ENCODE assay signal across 21 cellular contexts in genomic region chr6:168030218-168030693, GRCh38. TPM values are rescaled to one million over a fixed set of nuclear protein-coding genes. Genes with fewer than 3 reads are reported as not detected.
DNase-seq lines count a peak whose midpoint lies in the region; ATAC-seq, FAIRE-seq and TF ChIP-seq lines count a peak whose summit lies in the region.
"Had no signal": no experiment of that assay in that cellular context is flagged by ENCODE, and none has a peak within 500 bp of the region (broad histone marks: within the 10 kb centered on the region; RNA-seq: fewer than 3 reads in every experiment).

No MANE protein-coding gene starts in this region.

- peaks cover 17% of the 10 kb centered on the region for H3K4me1 Mint-ChIP-seq in endothelial cell (ENCODE audit: unreplicated experiment)

- H3K4me2 ChIP-seq in BLaER1 = peak overlapping the region; percentile 72
- peak overlapping the region; percentile 76 to 91 (median 82) for H3K4me2 ChIP-seq in BLaER1 treated with 17β-estradiol and CSF1 and Interleukin-3, amounts not matched to agents 10 nM and 100 nM
- no peak overlapping the region for H3K4me2 ChIP-seq in K562 (ENCODE audit: insufficient read depth, low read length)

- H3K27me3 Mint-ChIP-seq in endothelial cell (ENCODE audit: unreplicated experiment) = peaks cover 5% of the 10 kb centered on the region

- CTCF ChIA-PET in K562 (lab: Yijun Ruan, JAX; ENCODE audit: low intra/inter-chr PET ratio) = no interaction called here

- in situ Hi-C loops in K562 (cut with MboI) (no loop called here), gastrocnemius medialis (cut with MboI; ENCODE audit: low sequenced_read_pairs in 4 of 4) (no loop called here), HAP-1 (cut with MboI; ENCODE audit: low sequenced_read_pairs) (no loop called here)

- no peak overlapping the region for H3K4me3 Mint-ChIP-seq in endothelial cell (ENCODE audit: unreplicated experiment)
- H3K4me3 Mint-ChIP-seq: CD4-positive, alpha-beta memory T cell; H9 had no signal

- POLR2A ChIA-PET in K562 (lab: Yijun Ruan, JAX) = interaction anchor here (1.1 kb wide), 1 partner anchor 515 kb away, joined by 3 read pairs; no protein-coding TSS in a partner anchor

- H4K20me1 ChIP-seq in BLaER1 (no peaks in the 10 kb centered on the region), K562 (replicated peaks; ENCODE audit: control insufficient read depth, insufficient read depth, low read length) (no peaks in the 10 kb centered on the region)
- no peaks in the 10 kb centered on the region for H4K20me1 ChIP-seq in BLaER1 treated with 17β-estradiol and CSF1 and Interleukin-3, amounts not matched to agents 10 nM and 100 nM

- no peaks in the 10 kb centered on the region for H3K36me3 Mint-ChIP-seq in endothelial cell (ENCODE audit: low read depth, unreplicated experiment)
- H3K36me3 Mint-ChIP-seq: CD4-positive, alpha-beta memory T cell had no signal

- H3K27ac Mint-ChIP-seq in endothelial cell (ENCODE audit: unreplicated experiment) = no peak overlapping the region
- H3K27ac Mint-ChIP-seq: CD4-positive, alpha-beta memory T cell; H9 had no signal

- TF ChIP-seq POLR2A in K562 (conservative IDR thresholded peaks at IDR 0.05) = no peak
- TF ChIP-seq POLR2A in gastrocnemius medialis (IDR thresholded peaks at IDR 0.05) = no peak

- H3K27me3 ChIP-seq in BLaER1 (no peaks in the 10 kb centered on the region), K562 (ENCODE audit: control insufficient read depth in 2 of 2, insufficient read depth in 2 of 2, low read length in 2 of 2) (peaks cover 28 to 56% of the 10 kb centered on the region in 2 experiments), gastrocnemius medialis (no peaks in the 10 kb centered on the region), HAP-1 (ENCODE audit: low read depth) (no peaks in the 10 kb centered on the region)
- no peaks in the 10 kb centered on the region for H3K27me3 ChIP-seq in BLaER1 treated with 17β-estradiol and CSF1 and Interleukin-3, amounts not matched to agents 10 nM and 100 nM

- no peaks in the 10 kb centered on the region for H3K79me2 ChIP-seq in K562 (ENCODE audit: control insufficient read depth, insufficient read depth, low read length)

- FAIRE-seq in K562 (lab: Jason Lieb, UNC) = no peak
- FAIRE-seq: GM12891 had no signal

- no peaks in the 10 kb centered on the region for H3K9me1 ChIP-seq in K562 (ENCODE audit: control insufficient read depth, insufficient read depth, low read length)

- TF ChIP-seq CTCF in K562 (IDR thresholded peaks at IDR 0.05 in 2 of 3, conservative IDR thresholded peaks at IDR 0.05 in 1 of 3; ENCODE audit: insufficient read depth in 2 of 3, low read depth in 1 of 3, low read length in 3 of 3) (no peak), gastrocnemius medialis (IDR thresholded peaks at IDR 0.05 in 4 of 5, conservative IDR thresholded peaks at IDR 0.05 in 1 of 5) (no peak), endothelial cell (IDR thresholded peaks at IDR 0.05; ENCODE audit: unreplicated experiment) (no peak)

- WGBS in K562 (ENCODE audit: insufficient coverage, low coverage, missing lambda C conversion rate) = 18% methylated on average over 3 of the region's 4 CpGs

- BruUV-seq in K562 (replicated peaks; lab: Mats Ljungman, UMichigan) = no TSS peak

- no peak overlapping the region for H2AFZ ChIP-seq in K562 (ENCODE audit: low read depth, low read length)

- no peaks in the 10 kb centered on the region for H3K9me3 Mint-ChIP-seq in endothelial cell (ENCODE audit: unreplicated experiment)

- H3K9ac ChIP-seq in BLaER1 (peak overlapping the region; percentile 30; the same call in 1 of the 2 replicates), K562 (ENCODE audit: insufficient read depth in 1 of 2, low read depth in 2 of 2, low read length in 2 of 2) (no peak overlapping the region)
- peak overlapping the region in 7 of 11 experiments; percentile 31 to 64 (median 44); a peak in 10 of 22 replicates for H3K9ac ChIP-seq in BLaER1 treated with 17β-estradiol and CSF1 and Interleukin-3, amounts not matched to agents 10 nM and 100 nM

- TF ChIP-seq RAD21 in K562 (CRISPR knock-in tag; conservative IDR thresholded peaks at IDR 0.05 in 1 of 2, IDR thresholded peaks at IDR 0.05 in 1 of 2) = no peak

- H3K36me3 ChIP-seq in BLaER1 (no peaks in the 10 kb centered on the region), K562 (ENCODE audit: control insufficient read depth, insufficient read depth, low read length) (no peaks in the 10 kb centered on the region), gastrocnemius medialis (no peaks in the 10 kb centered on the region), HAP-1 (replicated peaks) (no peaks in the 10 kb centered on the region)
- peaks cover 0 to 10% (median 0%) of the 10 kb centered on the region in 11 experiments; a peak in 3 of 22 replicates for H3K36me3 ChIP-seq in BLaER1 treated with 17β-estradiol and CSF1 and Interleukin-3, amounts not matched to agents 10 nM and 100 nM

- H3K9me3 ChIP-seq in BLaER1 (peaks cover 18% of the 10 kb centered on the region), K562 (replicated peaks; ENCODE audit: control insufficient read depth, insufficient read depth, low read depth, low read length) (no peaks in the 10 kb centered on the region), gastrocnemius medialis (no peaks in the 10 kb centered on the region), HAP-1 (no peaks in the 10 kb centered on the region)
- H3K9me3 ChIP-seq in BLaER1 treated with 17β-estradiol and CSF1 and Interleukin-3, amounts not matched to agents 10 nM and 100 nM (replicated peaks in 1 of 11) = peaks cover 4 to 37% (median 26%) of the 10 kb centered on the region in 11 experiments; a peak in 17 of 22 replicates

- intact Hi-C loops in K562 (cut with micrococcal nuclease) (no loop called here), gastrocnemius medialis (cut with DNase I; ENCODE audit: low total_unique reads) (no loop called here)

- DNase-seq in K562 (ENCODE audit: extremely low read depth in 1 of 4, low spot score in 3 of 4) (no peak), gastrocnemius medialis (no peak), endothelial cell (ENCODE audit: low spot score) (no peak), NCI-H2196 (lab: John Stamatoyannopoulos, UW; ENCODE audit: unreplicated experiment) (no peak), HAP-1 (ENCODE audit: low spot score in 2 of 2) (no peak)
- DNase-seq: CD4-positive, alpha-beta memory T cell; DND-41; H9; MV-4-11; NCI-H1105 treated with DMSO at 0.1 percent for 48 hours; NCI-H2029 treated with DMSO at 0.1 percent for 48 hours; NCI-H446; NCI-H526; SIG-M5 had no signal

- TF ChIP-seq EP300 in K562 (IDR thresholded peaks at IDR 0.05; ENCODE audit: low read length) = no peak

- H3K4me3 ChIP-seq in BLaER1 (no peak overlapping the region), K562 (no peak overlapping the region), gastrocnemius medialis (no peak overlapping the region), HAP-1 (no peak overlapping the region)
- H3K4me3 ChIP-seq in BLaER1 treated with 17β-estradiol and CSF1 and Interleukin-3, amounts not matched to agents 10 nM and 100 nM = peak overlapping the region in 1 of 10 experiments; percentile 29; a peak in 2 of 20 replicates

- H3K4me1 ChIP-seq in BLaER1 (peaks cover 59% of the 10 kb centered on the region), K562 (replicated peaks in 1 of 2; ENCODE audit: control insufficient read depth in 2 of 2, insufficient read depth in 2 of 2, low read length in 2 of 2) (peaks cover 0 to 13% of the 10 kb centered on the region in 2 experiments; a peak in 4 of 5 replicates), gastrocnemius medialis (peaks cover 0 to 18% of the 10 kb centered on the region in 2 donors), HAP-1 (no peaks in the 10 kb centered on the region; the same call in 1 of the 2 replicates)
- peaks cover 54 to 77% (median 62%) of the 10 kb centered on the region in 10 experiments for H3K4me1 ChIP-seq in BLaER1 treated with 17β-estradiol and CSF1 and Interleukin-3, amounts not matched to agents 10 nM and 100 nM

- no peak for ATAC-seq in K562
- ATAC-seq in gastrocnemius medialis = no peak

- H3K27ac ChIP-seq in BLaER1 (peak overlapping the region; percentile 33; the same call in 1 of the 2 replicates), K562 (ENCODE audit: extremely low read depth, low read depth, low read length) (no peak overlapping the region), gastrocnemius medialis (peak overlapping the region; percentile 12 to 78 (median 74))
- H3K27ac ChIP-seq in BLaER1 treated with 17β-estradiol and CSF1 and Interleukin-3, amounts not matched to agents 10 nM and 100 nM = peak overlapping the region in 8 of 11 experiments; percentile 24 to 75 (median 58); a peak in 13 of 22 replicates

RNA-seq across cellular contexts. Expression of gene KIF25, which starts 32.8 kb away (rescaled TPM):
- not detected in 2 replicates for total RNA-seq in K562 (2011; cell fraction: chromatin; rRNA removed; ENCODE audit: low replicate concordance)
- not detected in 2 replicates for total RNA-seq in K562 (2011; cell fraction: nucleolus; rRNA removed)
- total RNA-seq in K562 (2011; cell fraction: nucleoplasm; rRNA removed) = not detected in 2 replicates
- total RNA-seq in K562 (2014; rRNA removed) (not detected in 2 replicates), K562 (2014; rRNA removed; fragmentation: Illumina TruSeq; extraction: Trizol) (not detected in 2 replicates), K562 (2015; rRNA removed; fragmentation: Illumina TruSeq; extraction: Trizol) (not detected in 2 replicates), K562 (2021) (0.24 TPM in 1 of 2 replicates, not detected in the other), gastrocnemius medialis (1 to 10 TPM in 1 of 4 donors, under 1 TPM in 1, not detected in 2; 0.16 to 1.0 TPM), endothelial cell (ENCODE audit: unreplicated experiment) (not detected)
- polyA plus RNA-seq in K562 (2011; rRNA removed) (0.04 TPM in 1 of 2 replicates, not detected in the other), K562 (2014; fragmentation: Illumina TruSeq; extraction: Trizol) (not detected in 2 replicates), K562 (2014; fragmentation: Nextera tagmentation; extraction: Ambion mirVana) (under 1 TPM; 0.22 to 0.49 TPM), K562 (2014; rRNA removed) (not detected in 2 replicates)
- 0.04 TPM in 1 of 2 replicates, not detected in the other for polyA plus RNA-seq in K562 (2011; cell fraction: cytosol; rRNA removed)
- not detected in 2 replicates for polyA plus RNA-seq in K562 (2011; cell fraction: nucleus; rRNA removed)
- polyA plus RNA-seq in K562 (2012) = 0.08 and 0.47 TPM in 2 replicates
- polyA minus RNA-seq in K562 (2011; rRNA and poly(A)+ RNA removed) = 0.98 TPM in 1 of 2 replicates, not detected in the other
- not detected in 2 replicates for polyA minus RNA-seq in K562 (2011; cell fraction: cytosol; rRNA and poly(A)+ RNA removed)
- polyA minus RNA-seq in K562 (2011; cell fraction: nucleus; rRNA and poly(A)+ RNA removed) = not detected in 2 replicates
- total RNA-seq: CD4-positive, alpha-beta memory T cell; G401; HT1080 had no signal
- polyA plus RNA-seq: BJ; CD4-positive, alpha-beta memory T cell had no signal

RNA-seq across cellular contexts. Expression of gene FRMD1, which starts 48.8 kb away (rescaled TPM):
- total RNA-seq in K562 (2011; cell fraction: chromatin; rRNA removed; ENCODE audit: low replicate concordance) = not detected in 2 replicates
- total RNA-seq in K562 (2011; cell fraction: nucleolus; rRNA removed) = not detected in 2 replicates
- not detected in 2 replicates for total RNA-seq in K562 (2011; cell fraction: nucleoplasm; rRNA removed)
- total RNA-seq in K562 (2014; rRNA removed) (0.16 TPM in 1 of 2 replicates, not detected in the other), K562 (2014; rRNA removed; fragmentation: Illumina TruSeq; extraction: Trizol) (not detected in 2 replicates), K562 (2015; rRNA removed; fragmentation: Illumina TruSeq; extraction: Trizol) (0.04 TPM in 1 of 2 replicates, not detected in the other), K562 (2021) (not detected in 2 replicates), gastrocnemius medialis (under 1 TPM in 2 of 4 donors, not detected in 2; 0.04 to 0.12 TPM), endothelial cell (ENCODE audit: unreplicated experiment) (0.05 TPM)
- polyA plus RNA-seq in K562 (2011; rRNA removed) (0.01 TPM in 1 of 2 replicates, not detected in the other), K562 (2014; fragmentation: Illumina TruSeq; extraction: Trizol) (not detected in 2 replicates), K562 (2014; fragmentation: Nextera tagmentation; extraction: Ambion mirVana) (under 1 TPM in 1 of 2 experiments, not detected in 1; 0.01 TPM), K562 (2014; rRNA removed) (not detected in 2 replicates)
- polyA plus RNA-seq in K562 (2011; cell fraction: cytosol; rRNA removed) = 0.01 TPM in 2 replicates
- 0.04 TPM in 1 of 2 replicates, not detected in the other for polyA plus RNA-seq in K562 (2011; cell fraction: nucleus; rRNA removed)
- 0.04 and 0.18 TPM in 2 replicates for polyA plus RNA-seq in K562 (2012)
- polyA minus RNA-seq in K562 (2011; rRNA and poly(A)+ RNA removed) = not detected in 2 replicates
- not detected in 2 replicates for polyA minus RNA-seq in K562 (2011; cell fraction: cytosol; rRNA and poly(A)+ RNA removed)
- polyA minus RNA-seq in K562 (2011; cell fraction: nucleus; rRNA and poly(A)+ RNA removed) = not detected in 2 replicates
- total RNA-seq: CD4-positive, alpha-beta memory T cell; G401; H9; HT1080; RPMI7951 had no signal
- polyA plus RNA-seq: BJ; CD4-positive, alpha-beta memory T cell had no signal

Comparison
In these comparisons a context has a peak if more than half of its experiments do, and no peak if none do; other contexts are left out.
1. H3K9ac ChIP-seq: peak in BLaER1 (single experiment) and BLaER1 treated with 17β-estradiol and CSF1 and Interleukin-3, amounts not matched to agents 10 nM and 100 nM (7 of 11); none in K562 (0 of 2).